In the genomic region with DNA sequence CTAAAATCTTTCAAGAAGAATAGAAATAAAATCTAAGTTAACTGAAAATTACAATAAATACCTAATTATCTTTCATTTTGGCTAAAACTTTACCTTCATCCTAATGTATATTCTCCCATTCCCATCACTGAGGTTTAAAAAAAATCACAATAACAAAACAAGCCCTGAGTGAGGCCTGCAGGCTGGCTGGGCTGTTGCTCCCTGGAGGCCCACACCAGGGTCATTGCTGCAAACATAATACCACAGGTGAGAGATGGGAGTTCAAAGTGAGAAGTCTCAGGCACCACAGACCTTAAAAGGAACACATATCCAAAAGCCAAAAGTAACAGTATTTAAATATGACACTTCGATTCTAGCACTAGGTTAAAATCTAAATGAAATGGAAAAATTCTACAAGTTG, we compare ENCODE assay signal across 1 cellular context.
TF ChIP-seq lines count a peak whose summit lies in the region.

No MANE protein-coding gene starts in this region.

TF ChIP-seq in HepG2, 621 proteins besides CTCF, POLR2A, EP300 and RAD21:
- TF ChIP-seq, protein P1, sequence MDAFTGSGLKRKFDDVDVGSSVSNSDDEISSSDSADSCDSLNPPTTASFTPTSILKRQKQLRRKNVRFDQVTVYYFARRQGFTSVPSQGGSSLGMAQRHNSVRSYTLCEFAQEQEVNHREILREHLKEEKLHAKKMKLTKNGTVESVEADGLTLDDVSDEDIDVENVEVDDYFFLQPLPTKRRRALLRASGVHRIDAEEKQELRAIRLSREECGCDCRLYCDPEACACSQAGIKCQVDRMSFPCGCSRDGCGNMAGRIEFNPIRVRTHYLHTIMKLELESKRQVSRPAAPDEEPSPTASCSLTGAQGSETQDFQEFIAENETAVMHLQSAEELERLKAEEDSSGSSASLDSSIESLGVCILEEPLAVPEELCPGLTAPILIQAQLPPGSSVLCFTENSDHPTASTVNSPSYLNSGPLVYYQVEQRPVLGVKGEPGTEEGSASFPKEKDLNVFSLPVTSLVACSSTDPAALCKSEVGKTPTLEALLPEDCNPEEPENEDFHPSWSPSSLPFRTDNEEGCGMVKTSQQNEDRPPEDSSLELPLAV (CRISPR knock-in tag; conservative IDR thresholded peaks at IDR 0.05; ENCODE audit: low read depth): no peak
- no peak for TF ChIP-seq MIXL1 (CRISPR knock-in tag; IDR thresholded peaks at IDR 0.05)
TF ChIP-seq in HepG2: peak in this region for 0.
